8 cellular contexts compared by ENCODE assay signal in genomic region chr6:156564128-156564806, GRCh38.
DNase-seq lines count a peak whose midpoint lies in the region; ATAC-seq, FAIRE-seq and TF ChIP-seq lines count a peak whose summit lies in the region.

No MANE protein-coding gene starts in this region.

- TF ChIP-seq POLR2A in GM12892 (IDR thresholded peaks at IDR 0.05; ENCODE audit: low read depth, low read length) = no peak
- no peak for TF ChIP-seq POLR2A in gastrocnemius medialis (IDR thresholded peaks at IDR 0.05)

- in situ Hi-C loops in gastrocnemius medialis (cut with MboI; ENCODE audit: low sequenced_read_pairs in 4 of 4) = loop anchor here (10.0 to 25.0 kb wide), 7 partner anchors 121 to 698 kb away; no protein-coding TSS in a partner anchor

- H3K4me1 ChIP-seq in right atrium auricular region (no peaks in the 10 kb centered on the region), gastrocnemius medialis (peaks cover 3 to 10% of the 10 kb centered on the region in 2 donors)

- DNase-seq in GM12892 (ENCODE audit: insufficient read length) (peak; percentile 78), NCI-H1105 treated with DMSO at 0.1 percent for 48 hours (lab: John Stamatoyannopoulos, UW) (peak; percentile 79), T-helper 2 cell (peak; percentile 36 to 66 (median 55)), amygdala (lab: John Stamatoyannopoulos, UW) (peak in 52 of 56 donors; percentile 5 to 83 (median 56)), right atrium auricular region (ENCODE audit: low spot score) (peak; percentile 84), gastrocnemius medialis (peak; percentile 65 to 67)

- H3K4me3 ChIP-seq in right atrium auricular region (no peak overlapping the region), gastrocnemius medialis (no peak overlapping the region)

- peak; percentile 97 for FAIRE-seq in GM12892 (lab: Jason Lieb, UNC)

- ATAC-seq in HG02642 (IDR thresholded peaks at IDR 0.05; ENCODE audit: poor library complexity, unreplicated experiment) (peak; percentile 97), gastrocnemius medialis (peak; percentile 90 to 98), HG02970 (IDR thresholded peaks at IDR 0.05; ENCODE audit: low FRiP score, unreplicated experiment) (no peak)

- H3K27me3 ChIP-seq in right atrium auricular region (no peaks in the 10 kb centered on the region), gastrocnemius medialis (no peaks in the 10 kb centered on the region)

- H3K27ac ChIP-seq in right atrium auricular region (peak overlapping the region; percentile 72 to 75), gastrocnemius medialis (no peak overlapping the region)

- H3K36me3 ChIP-seq in right atrium auricular region (no peaks in the 10 kb centered on the region), gastrocnemius medialis (no peaks in the 10 kb centered on the region)

- intact Hi-C loops in gastrocnemius medialis (cut with DNase I; ENCODE audit: low total_unique reads) = loop anchor here (1.0 to 10.0 kb wide), 7 partner anchors 123 to 1237 kb away; partner anchors contain the start of gene ARID1B

- peaks cover 0 to 9% of the 10 kb centered on the region in 2 donors for H3K9me3 ChIP-seq in right atrium auricular region
- H3K9me3 ChIP-seq in gastrocnemius medialis = no peaks in the 10 kb centered on the region

- TF ChIP-seq CTCF in right atrium auricular region (IDR thresholded peaks at IDR 0.05) (peak; percentile 89 to 94), gastrocnemius medialis (IDR thresholded peaks at IDR 0.05 in 4 of 5, conservative IDR thresholded peaks at IDR 0.05 in 1 of 5) (peak; percentile 89 to 97 (median 90))

Comparison
In these comparisons a context has a peak if more than half of its experiments do, and no peak if none do; other contexts are left out.
1. H3K27ac ChIP-seq: peak in right atrium auricular region (2 of 2); none in gastrocnemius medialis (0 of 4).
2. Peak in every context shown above with its lines, with median percentiles within 50 percentile points of each other: DNase-seq.